In genomic region chr12:94874986-94875312, GRCh38 we compare ENCODE assay signal across 10 cellular contexts.
DNase-seq lines count a peak whose midpoint lies in the region; TF ChIP-seq lines count a peak whose summit lies in the region.
"Had no signal": no experiment of that assay in that cellular context is flagged by ENCODE, and none has a peak within 500 bp of the region (broad histone marks: within the 10 kb centered on the region; RNA-seq: fewer than 3 reads in every experiment).

No MANE protein-coding gene starts in this region.

- DNase-seq in NCI-H2029 (lab: John Stamatoyannopoulos, UW) (peak; percentile 74), epithelial cell of esophagus (ENCODE audit: low read depth) (peak; percentile 6), osteocyte (ENCODE audit: extremely low spot score, unreplicated experiment) (no peak), GM10248 (ENCODE audit: extremely low spot score) (no peak), iPS-NIHi11 (ENCODE audit: low spot score) (no peak)
- no peak for DNase-seq in activated CD8-positive, alpha-beta memory T cell treated with anti-CD3 and anti-CD28 coated beads, Interleukin-2, amount 50 U/mL, for 4 hours
- DNase-seq: activated naive CD8-positive, alpha-beta T cell treated with anti-CD3 and anti-CD28 coated beads, Interleukin-2, amount 10 ng/mL, durations not matched to agents 7 days and 5 days had no signal

- peaks cover 11% of the 10 kb centered on the region for H3K4me1 Mint-ChIP-seq in osteocyte (ENCODE audit: unreplicated experiment)

- CTCF ChIA-PET in GM10248 (lab: Yijun Ruan, JAX): interaction anchor here (0.6 to 3.1 kb wide), 54 partner anchors 8 to 748 kb away, joined by 3 to 18 read pairs (median 4); partner anchors contain the start of gene NR2C1

- TF ChIP-seq CTCF in epithelial cell of esophagus (IDR thresholded peaks at IDR 0.05; ENCODE audit: insufficient read depth, low read depth, low read length, missing control alignments) (no peak), osteocyte (IDR thresholded peaks at IDR 0.05) (no peak), GM10248 (IDR thresholded peaks at IDR 0.05; ENCODE audit: control extremely low read depth, extremely low read depth, low read depth, missing control alignments) (no peak)

- H3K36me3 Mint-ChIP-seq in osteocyte (ENCODE audit: unreplicated experiment): peaks cover 2% of the 10 kb centered on the region
- H3K36me3 Mint-ChIP-seq: activated naive CD8-positive, alpha-beta T cell treated with anti-CD3 and anti-CD28 coated beads, Interleukin-2, amount 10 ng/mL, durations not matched to agents 7 days and 5 days; CD4-positive, CD25-positive, alpha-beta regulatory T cell had no signal

- H3K4me3 Mint-ChIP-seq in osteocyte (ENCODE audit: unreplicated experiment): peak overlapping the region; percentile 72

- POLR2A ChIA-PET in GM10248 (lab: Yijun Ruan, JAX): interaction anchor here (0.5 kb wide), 1 partner anchor 724 kb away, joined by 3 read pairs; no protein-coding TSS in a partner anchor

- H3K27me3 Mint-ChIP-seq in osteocyte (ENCODE audit: unreplicated experiment): peaks cover 68% of the 10 kb centered on the region

- H3K4me3 ChIP-seq in GM08714 (ENCODE audit: low read length) (peak overlapping the region; percentile 85; the same call in 1 of the 2 replicates), epithelial cell of esophagus (ENCODE audit: low read length) (no peak overlapping the region)
- H3K4me3 ChIP-seq: SJSA1 had no signal

- H3K27ac Mint-ChIP-seq in osteocyte (ENCODE audit: unreplicated experiment): no peak overlapping the region
- H3K27ac Mint-ChIP-seq: activated naive CD8-positive, alpha-beta T cell treated with anti-CD3 and anti-CD28 coated beads, Interleukin-2, amount 10 ng/mL, durations not matched to agents 7 days and 5 days; CD4-positive, CD25-positive, alpha-beta regulatory T cell had no signal

- no peaks in the 10 kb centered on the region for H3K9me3 Mint-ChIP-seq in osteocyte (ENCODE audit: unreplicated experiment)
- H3K9me3 Mint-ChIP-seq: activated naive CD8-positive, alpha-beta T cell treated with anti-CD3 and anti-CD28 coated beads, Interleukin-2, amount 10 ng/mL, durations not matched to agents 7 days and 5 days had no signal

Comparison
In these comparisons a context has a peak if more than half of its experiments do, and no peak if none do; other contexts are left out.
1. DNase-seq: peak in NCI-H2029 (single experiment) and epithelial cell of esophagus (single experiment); none in osteocyte (single experiment), GM10248 (single experiment), activated CD8-positive, alpha-beta memory T cell treated with anti-CD3 and anti-CD28 coated beads, Interleukin-2, amount 50 U/mL, for 4 hours (single experiment) and iPS-NIHi11 (single experiment).